ENCODE assay signal across 20 cellular contexts in the genomic region with DNA sequence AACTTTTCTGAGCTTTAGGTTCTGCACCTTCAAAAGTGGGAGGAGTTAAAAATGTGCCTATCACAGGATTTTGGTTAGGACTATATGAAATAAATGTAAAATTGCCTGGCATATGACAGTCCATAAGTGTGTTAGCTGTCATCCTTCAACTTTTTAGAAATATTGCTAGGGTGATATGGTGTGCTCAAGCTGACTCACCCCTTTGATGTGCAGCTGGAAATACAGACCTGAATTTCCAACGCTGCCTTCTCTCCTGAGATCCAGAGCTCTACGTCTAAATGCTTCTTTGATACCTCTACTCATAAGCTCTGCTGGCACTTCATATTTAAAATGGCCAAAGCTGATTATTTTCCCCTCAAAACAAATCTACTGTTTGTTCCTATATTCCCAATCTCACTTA. TPM values are rescaled to one million over a fixed set of nuclear protein-coding genes. Genes with fewer than 3 reads are reported as not detected.
DNase-seq lines count a peak whose midpoint lies in the region; ATAC-seq, FAIRE-seq and TF ChIP-seq lines count a peak whose summit lies in the region.
"Had no signal": no experiment of that assay in that cellular context is flagged by ENCODE, and none has a peak within 500 bp of the region (broad histone marks: within the 10 kb centered on the region; RNA-seq: fewer than 3 reads in every experiment).

No MANE protein-coding gene starts in this region.

- no peak for FAIRE-seq in frontal cortex (lab: Jason Lieb, UNC)

- H3K9me2 ChIP-seq in SK-N-SH (no peaks in the 10 kb centered on the region), GM23248 (ENCODE audit: insufficient read depth) (no peaks in the 10 kb centered on the region)

- H3K9me3 Mint-ChIP-seq in brain = peaks cover 0 to 8% (median 4%) of the 10 kb centered on the region in 5 experiments
- peaks cover 0 to 4% (median 0%) of the 10 kb centered on the region in 9 donors for H3K9me3 Mint-ChIP-seq in naive thymus-derived CD8-positive, alpha-beta T cell

- POLR2A ChIA-PET in SK-N-SH (lab: Yijun Ruan, JAX) = no interaction called here
- POLR2A ChIA-PET in naive thymus-derived CD8-positive, alpha-beta T cell (lab: Charles Lee) = no interaction called here

- TF ChIP-seq CTCF in SK-N-SH (IDR thresholded peaks at IDR 0.05) (no peak), brain (conservative IDR thresholded peaks at IDR 0.05) (no peak)

- H3K4me1 Mint-ChIP-seq in brain = peaks cover 54% of the 10 kb centered on the region
- peaks cover 16 to 52% (median 39%) of the 10 kb centered on the region in 4 donors for H3K4me1 Mint-ChIP-seq in naive thymus-derived CD8-positive, alpha-beta T cell

- H3K4me3 ChIP-seq in SK-N-SH (ENCODE audit: low read depth in 2 of 2, low read length in 1 of 2) = peak overlapping the region in 1 of 2 experiments; percentile 33; a peak in 2 of 4 replicates
- H3K4me3 ChIP-seq in GM23248 = peak overlapping the region; percentile 99
- H3K4me3 ChIP-seq: gastroesophageal sphincter, sigmoid colon, tibial nerve had no signal

- peak overlapping the region; percentile 30 to 93 (median 90) for H3K4me3 Mint-ChIP-seq in brain
- peak overlapping the region in 8 of 10 donors; percentile 1 to 99 (median 36) for H3K4me3 Mint-ChIP-seq in naive thymus-derived CD8-positive, alpha-beta T cell

- peaks cover 25% of the 10 kb centered on the region for H3K36me3 Mint-ChIP-seq in brain
- H3K36me3 Mint-ChIP-seq in naive thymus-derived CD8-positive, alpha-beta T cell = peaks cover 0 to 23% (median 5%) of the 10 kb centered on the region in 3 donors

- TF ChIP-seq EP300 in SK-N-SH (IDR thresholded peaks at IDR 0.05; ENCODE audit: borderline replicate concordance in 1 of 2, low read depth in 1 of 2, low read length in 1 of 2) = no peak

- H3K4me1 ChIP-seq in SK-N-SH (ENCODE audit: control insufficient read depth in 1 of 2, insufficient read depth in 2 of 2, low read depth in 1 of 2, low read length in 1 of 2) = peaks cover 11 to 13% of the 10 kb centered on the region in 2 experiments; a peak in 3 of 4 replicates
- H3K4me1 ChIP-seq in GM23248 (ENCODE audit: insufficient read depth) = peaks cover 33% of the 10 kb centered on the region

- no peak overlapping the region for H2AFZ ChIP-seq in SK-N-SH (ENCODE audit: low read depth)
- no peak overlapping the region for H2AFZ ChIP-seq in GM23248

- CTCF ChIA-PET in SK-N-SH (lab: Yijun Ruan, JAX) = no interaction called here

- ATAC-seq in SK-N-SH treated with all-trans-retinoic acid at 6 μM for 48 hours (no peak), GM18861 (IDR thresholded peaks at IDR 0.05; ENCODE audit: unreplicated experiment) (no peak)
- ATAC-seq in naive thymus-derived CD8-positive, alpha-beta T cell = no peak
- ATAC-seq: activated CD4-positive, CD25-positive, alpha-beta regulatory T cell treated with anti-CD3 and anti-CD28 coated beads, Interleukin-2, amount 50 U/mL, for 24 hours; activated CD8-positive, alpha-beta memory T cell treated with anti-CD3 and anti-CD28 coated beads, Interleukin-2, amount 10 ng/mL, durations not matched to agents 7 days and 5 days; gastroesophageal sphincter; HCT116 had no signal

- H3K27me3 ChIP-seq in SK-N-SH (ENCODE audit: insufficient read depth) (no peaks in the 10 kb centered on the region), GM23248 (replicated peaks; ENCODE audit: insufficient read depth) (no peaks in the 10 kb centered on the region)
- H3K27me3 ChIP-seq: gastroesophageal sphincter, neutrophil, sigmoid colon, tibial nerve had no signal

- TF ChIP-seq RAD21 in SK-N-SH (IDR thresholded peaks at IDR 0.05; ENCODE audit: low read length) = no peak

- H3K79me2 ChIP-seq in SK-N-SH (ENCODE audit: insufficient read depth) (peaks cover 47% of the 10 kb centered on the region), GM23248 (ENCODE audit: insufficient read depth) (peaks cover 62% of the 10 kb centered on the region)

- 100% methylated on average over 2 of the region's 2 CpGs for WGBS in SK-N-SH (ENCODE audit: low lambda C conversion rate)
- 99 to 100% methylated on average over 2 of the region's 2 CpGs for WGBS in GM23248 (ENCODE audit: low coverage in 1 of 2, low lambda C conversion rate in 2 of 2, missing lambda C conversion rate in 2 of 2), 2 experiments

- H3K36me3 ChIP-seq in SK-N-SH (replicated peaks in 1 of 2; ENCODE audit: control insufficient read depth in 1 of 2, insufficient read depth in 2 of 2, low read length in 1 of 2) = peaks cover 29 to 38% of the 10 kb centered on the region in 2 experiments
- peaks cover 21% of the 10 kb centered on the region for H3K36me3 ChIP-seq in GM23248 (ENCODE audit: low read depth)

- no peak overlapping the region for H3K27ac ChIP-seq in SK-N-SH (ENCODE audit: low read depth in 2 of 2, low read length in 1 of 2)
- H3K27ac ChIP-seq in GM23248 = no peak overlapping the region
- H3K27ac ChIP-seq: 22Rv1, gastroesophageal sphincter, neutrophil, sigmoid colon, tibial nerve had no signal

- peaks cover 3% of the 10 kb centered on the region for H3K27me3 Mint-ChIP-seq in brain
- peaks cover 0 to 3% (median 0%) of the 10 kb centered on the region in 5 donors for H3K27me3 Mint-ChIP-seq in naive thymus-derived CD8-positive, alpha-beta T cell
- H3K27me3 Mint-ChIP-seq: activated CD8-positive, alpha-beta memory T cell treated with anti-CD3 and anti-CD28 coated beads, Interleukin-2, amount 10 ng/mL, durations not matched to agents 7 days and 5 days had no signal

- H3K9me3 ChIP-seq in SK-N-SH = no peaks in the 10 kb centered on the region
- H3K9me3 ChIP-seq in GM23248 (ENCODE audit: low read depth) = no peaks in the 10 kb centered on the region
- H3K9me3 ChIP-seq: gastroesophageal sphincter, neutrophil, sigmoid colon, tibial nerve had no signal

- DNase-seq in SK-N-SH (no peak), GM23248 (peak; percentile 7), NCI-H2107 (lab: John Stamatoyannopoulos, UW) (no peak), frontal cortex (ENCODE audit: low spot score in 2 of 2) (no peak)
- no peak for DNase-seq in naive thymus-derived CD8-positive, alpha-beta T cell
- DNase-seq: activated CD8-positive, alpha-beta memory T cell treated with anti-CD3 and anti-CD28 coated beads, Interleukin-2, amount 10 ng/mL, durations not matched to agents 7 days and 5 days; activated naive CD4-positive, alpha-beta T cell; effector CD8-positive, alpha-beta T cell; NCI-H1417 treated with DMSO at 0.1 percent for 48 hours; sigmoid colon; T-helper 1 cell had no signal

- H3K4me2 ChIP-seq in SK-N-SH (peak overlapping the region; percentile 87), GM23248 (ENCODE audit: unreplicated experiment) (peak overlapping the region; percentile 91)

- in situ Hi-C loops in GM23248 (cut with MboI) = no loop called here

- H4K20me1 ChIP-seq in SK-N-SH (ENCODE audit: insufficient read depth) (peaks cover 12% of the 10 kb centered on the region), GM23248 (ENCODE audit: insufficient read depth) (no peaks in the 10 kb centered on the region; the same call in 1 of the 2 replicates)

- peaks cover 5% of the 10 kb centered on the region for H3F3A ChIP-seq in SK-N-SH (replicated peaks; ENCODE audit: insufficient read depth)
- H3F3A ChIP-seq in GM23248 (ENCODE audit: insufficient read depth) = no peaks in the 10 kb centered on the region

- H3K9ac ChIP-seq in SK-N-SH (no peak overlapping the region), GM23248 (peak overlapping the region; percentile 99; the same call in 1 of the 2 replicates)

- peak overlapping the region in 3 of 5 experiments; percentile 11 to 74 (median 20) for H3K27ac Mint-ChIP-seq in brain
- H3K27ac Mint-ChIP-seq in naive thymus-derived CD8-positive, alpha-beta T cell = peak overlapping the region in 6 of 10 donors; percentile 16 to 98 (median 38)
- H3K27ac Mint-ChIP-seq: activated CD8-positive, alpha-beta memory T cell treated with anti-CD3 and anti-CD28 coated beads, Interleukin-2, amount 10 ng/mL, durations not matched to agents 7 days and 5 days had no signal

TF ChIP-seq in SK-N-SH, 30 proteins besides CTCF, POLR2A, EP300 and RAD21 (continues in another document):
- TF ChIP-seq ELF1 (IDR thresholded peaks at IDR 0.05) (no peak), TEAD4 (IDR thresholded peaks at IDR 0.05; ENCODE audit: borderline replicate concordance, insufficient read depth) (no peak), FOXJ3 (CRISPR knock-in tag; IDR thresholded peaks at IDR 0.05) (no peak), POLR2AphosphoS5 (IDR thresholded peaks at IDR 0.05; ENCODE audit: low read depth, low read length) (no peak), RFX5 (IDR thresholded peaks at IDR 0.05; ENCODE audit: low read length) (no peak), FOXM1 (IDR thresholded peaks at IDR 0.05; ENCODE audit: low read depth) (no peak), MEF2A (IDR thresholded peaks at IDR 0.05; ENCODE audit: borderline replicate concordance, low read depth) (no peak)

TF ChIP-seq in SK-N-SH treated with all-trans-retinoic acid at 6 μM for 48 hours, 23 proteins besides CTCF, POLR2A, EP300 and RAD21:
- TF ChIP-seq ZNF70 (CRISPR knock-in tag; IDR thresholded peaks at IDR 0.05) = no peak
- no peak for TF ChIP-seq ZC3H10 (CRISPR knock-in tag; IDR thresholded peaks at IDR 0.05)
TF ChIP-seq in SK-N-SH treated with all-trans-retinoic acid at 6 μM for 48 hours: peak in this region for 0.

RNA-seq across cellular contexts. Expression of a gene that starts 2.7 kb away (rescaled TPM):
- polyA plus RNA-seq in SK-N-SH (2012; rRNA removed) (11.0 and 12.6 TPM in 2 replicates), GM23248 (2016; fragmentation: Nextera tagmentation; extraction: Ambion mirVana) (52.1 and 52.9 TPM in 2 replicates), brain (ENCODE audit: insufficient read depth, low read depth, low replicate concordance) (12.1 TPM)
- 16.2 and 19.2 TPM in 2 replicates for polyA plus RNA-seq in SK-N-SH (2012; cell fraction: cytosol; rRNA removed)
- 9.2 and 15.9 TPM in 2 replicates for polyA plus RNA-seq in SK-N-SH (2012; cell fraction: nucleus; rRNA removed)
- 33.9 and 46.5 TPM in 2 replicates for total RNA-seq in GM23248 (2014; rRNA removed; shearing (Covaris generic))
- total RNA-seq in naive thymus-derived CD8-positive, alpha-beta T cell = 10 to 100 TPM; 16.1 to 18.3 TPM
- 10 to 100 TPM; 10.2 to 15.9 (median 10.9) TPM for polyA plus RNA-seq in naive thymus-derived CD8-positive, alpha-beta T cell
- total RNA-seq in frontal cortex = 11.4 TPM
